Comparison of ENCODE assay signal across 15 cellular contexts in the genomic region with DNA sequence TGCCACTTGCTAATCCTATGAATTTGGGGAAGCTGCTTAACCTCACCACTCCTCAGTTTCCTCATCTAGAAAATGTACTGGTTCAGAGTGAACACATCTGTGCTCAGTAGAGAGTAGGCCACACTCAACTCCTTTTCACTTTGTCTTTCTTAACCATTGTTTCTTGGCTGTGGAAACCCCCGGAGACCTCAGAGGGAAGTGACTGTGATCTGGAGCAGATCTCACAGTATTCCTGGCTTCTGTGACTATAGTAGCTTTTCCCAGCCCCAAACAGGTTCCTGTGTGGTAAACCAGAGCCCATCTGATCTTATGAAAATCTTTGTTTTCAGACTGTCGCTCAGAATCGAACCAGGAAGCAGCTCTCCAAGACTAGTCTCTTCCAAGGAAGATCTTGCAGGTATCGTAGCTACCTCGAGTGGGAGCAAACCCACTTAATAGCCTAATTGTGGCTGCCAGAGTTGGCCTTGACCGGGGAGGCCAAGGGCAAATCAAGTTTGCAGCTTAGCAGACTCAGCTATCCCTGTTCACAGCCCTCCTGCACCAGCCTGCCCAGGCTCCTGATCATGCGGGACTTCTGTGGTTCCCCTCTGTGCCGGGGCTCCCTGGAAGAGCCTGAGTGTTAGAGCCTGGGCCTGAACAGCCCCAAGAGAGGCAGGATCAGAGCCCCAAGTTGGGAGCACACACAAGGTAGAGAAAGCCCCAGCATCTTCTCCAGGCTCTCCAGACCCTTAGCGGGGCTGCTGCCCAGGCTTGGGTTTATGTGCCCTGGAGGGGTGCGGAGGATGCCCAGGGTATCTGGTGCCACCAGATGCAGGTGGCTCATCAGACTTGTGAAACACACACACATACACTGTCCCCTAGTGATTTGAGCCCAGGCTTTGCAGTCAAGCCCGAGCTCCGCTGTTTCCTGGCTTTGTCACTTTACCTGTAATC. TPM values are rescaled to one million over a fixed set of nuclear protein-coding genes. Genes with fewer than 3 reads are reported as not detected.
A peak's percentile ranks its signal among the peaks of the same experiment; 100 is the strongest.
DNase-seq lines count a peak whose midpoint lies in the region; ATAC-seq and TF ChIP-seq lines count a peak whose summit lies in the region.
"Had no signal": no experiment of that assay in that cellular context is flagged by ENCODE, and none has a peak within 500 bp of the region (broad histone marks: within the 10 kb centered on the region; RNA-seq: fewer than 3 reads in every experiment).

No MANE protein-coding gene starts in this region.

- no peaks in the 10 kb centered on the region for H3K79me1 ChIP-seq in trophoblast cell (ENCODE audit: low read length)

- WGBS in ovary, 3 donors, result 76 to 86% (median 82%) methylated on average over 12 of the region's 12 CpGs
- no CpG with 5 or more reads among the region's 12 CpGs for WGBS in trophoblast cell (ENCODE audit: extremely low coverage, insufficient coverage, insufficient read length)

- no peak overlapping the region for H3K4me2 ChIP-seq in trophoblast cell (ENCODE audit: low read length)

- H3K4me1 ChIP-seq in left ventricle myocardium inferior, result peaks cover 28% of the 10 kb centered on the region
- H3K4me1 ChIP-seq in ovary (ENCODE audit: insufficient read depth), result peaks cover 18% of the 10 kb centered on the region
- no peaks in the 10 kb centered on the region for H3K4me1 ChIP-seq in uterus
- peaks cover 2 to 7% of the 10 kb centered on the region in 2 experiments for H3K4me1 ChIP-seq in trophoblast cell (ENCODE audit: control insufficient read depth in 1 of 2, insufficient read depth in 2 of 2, low read length in 2 of 2)
- H3K4me1 ChIP-seq: upper lobe of left lung had no signal

- H4K91ac ChIP-seq in trophoblast cell (ENCODE audit: low read depth, low read length), result no peak overlapping the region

- H3K23ac ChIP-seq in trophoblast cell (ENCODE audit: low read length), result no peak overlapping the region

- no peak overlapping the region for H4K8ac ChIP-seq in trophoblast cell (ENCODE audit: low read depth, low read length)

- H3K18ac ChIP-seq in trophoblast cell (ENCODE audit: low read length), result no peak overlapping the region

- TF ChIP-seq POLR2A in ovary (IDR thresholded peaks at IDR 0.05), result no peak
- TF ChIP-seq POLR2A in uterus (IDR thresholded peaks at IDR 0.05), result no peak

- TF ChIP-seq EP300 in ovary (IDR thresholded peaks at IDR 0.05), result no peak

- no peaks in the 10 kb centered on the region for H3K36me3 ChIP-seq in left ventricle myocardium inferior
- H3K36me3 ChIP-seq in ovary, result no peaks in the 10 kb centered on the region
- H3K36me3 ChIP-seq in uterus, result no peaks in the 10 kb centered on the region
- no peaks in the 10 kb centered on the region for H3K36me3 ChIP-seq in trophoblast cell (ENCODE audit: control insufficient read depth in 1 of 2, insufficient read depth in 2 of 2, low read length in 2 of 2)
- H3K36me3 ChIP-seq: prostate gland, upper lobe of left lung had no signal

- peak overlapping the region; percentile 25 for H3K27ac ChIP-seq in left ventricle myocardium inferior (replicated peaks)
- H3K27ac ChIP-seq in coronary artery, result no peak overlapping the region
- peak overlapping the region in 1 of 2 donors; percentile 49 for H3K27ac ChIP-seq in ovary
- peak overlapping the region; percentile 24 to 31 for H3K27ac ChIP-seq in uterus
- H3K27ac ChIP-seq in trophoblast cell (ENCODE audit: low read depth, low read length), result no peak overlapping the region
- H3K27ac ChIP-seq: prostate gland, upper lobe of left lung had no signal

- H3K27me3 ChIP-seq in left ventricle myocardium inferior (ENCODE audit: low read depth) (no peaks in the 10 kb centered on the region), ovary (no peaks in the 10 kb centered on the region), uterus (no peaks in the 10 kb centered on the region), trophoblast cell (ENCODE audit: insufficient read depth, low read length) (no peaks in the 10 kb centered on the region)
- H3K27me3 ChIP-seq: upper lobe of left lung had no signal

- no peak overlapping the region for H3K9ac ChIP-seq in trophoblast cell (ENCODE audit: low read length)

- H3K79me2 ChIP-seq in trophoblast cell (ENCODE audit: control insufficient read depth, insufficient read depth, low read length, poor library complexity), result no peaks in the 10 kb centered on the region

- no peak for ATAC-seq in Right ventricle myocardium inferior
- ATAC-seq in HG02571 (IDR thresholded peaks at IDR 0.05; ENCODE audit: unreplicated experiment), result no peak
- ATAC-seq: activated naive CD8-positive, alpha-beta T cell treated with anti-CD3 and anti-CD28 coated beads, Interleukin-2, amount 50 U/mL, for 24 hours; CD8-positive, alpha-beta T cell had no signal

- no peak overlapping the region for H2AK5ac ChIP-seq in trophoblast cell (ENCODE audit: low read length)

- H3K14ac ChIP-seq in trophoblast cell (ENCODE audit: low read length), result no peak overlapping the region

- H4K12ac ChIP-seq in trophoblast cell (ENCODE audit: low read depth, low read length), result no peak overlapping the region

- H2BK5ac ChIP-seq in trophoblast cell (ENCODE audit: low read depth, low read length, poor library complexity), result no peak overlapping the region

- H2AFZ ChIP-seq in trophoblast cell (ENCODE audit: insufficient read depth, low read length, poor library complexity), result no peak overlapping the region

- no peaks in the 10 kb centered on the region for H3K9me3 ChIP-seq in left ventricle myocardium inferior (replicated peaks)
- no peaks in the 10 kb centered on the region for H3K9me3 ChIP-seq in ovary
- H3K9me3 ChIP-seq in uterus, result no peaks in the 10 kb centered on the region
- no peaks in the 10 kb centered on the region for H3K9me3 ChIP-seq in trophoblast cell (ENCODE audit: insufficient read depth, low read depth, low read length)
- H3K9me3 ChIP-seq: prostate gland, upper lobe of left lung had no signal

- H3K4ac ChIP-seq in trophoblast cell (ENCODE audit: low read depth, low read length), result no peak overlapping the region

- intact Hi-C loops in left ventricle myocardium inferior (cut with micrococcal nuclease) (no loop called here), Right ventricle myocardium inferior (cut with DNase I) (no loop called here), ovary (cut with DNase I) (loop anchor here in 1 of 4 donors (5.0 kb wide), 1 partner anchor 42 kb away; no protein-coding TSS in a partner anchor), uterus (cut with DNase I; ENCODE audit: low total_unique reads) (no loop called here)

- no peak for TF ChIP-seq CTCF in left ventricle myocardium inferior (IDR thresholded peaks at IDR 0.05; ENCODE audit: borderline replicate concordance)
- no peak for TF ChIP-seq CTCF in coronary artery (IDR thresholded peaks at IDR 0.05)
- no peak for TF ChIP-seq CTCF in ovary (IDR thresholded peaks at IDR 0.05)
- no peak for TF ChIP-seq CTCF in uterus (IDR thresholded peaks at IDR 0.05)

- DNase-seq in left ventricle myocardium inferior, result no peak
- no peak for DNase-seq in Right ventricle myocardium inferior (ENCODE audit: missing footprints)
- DNase-seq in coronary artery (ENCODE audit: low spot score), result peak; percentile 65
- DNase-seq in ovary, result peak in 4 of 5 donors; percentile 13 to 33 (median 15)
- DNase-seq in uterus, result peak in 1 of 2 donors; percentile 9
- no peak for DNase-seq in trophoblast cell
- no peak for DNase-seq in NCI-H446 treated with DMSO at 0.1 percent for 48 hours (lab: John Stamatoyannopoulos, UW)
- DNase-seq: activated CD4-positive, alpha-beta T cell treated with anti-CD3 and anti-CD28 coated beads, Interleukin-2, amount 50 U/mL, for 4 hours; activated naive CD8-positive, alpha-beta T cell treated with anti-CD3 and anti-CD28 coated beads, Interleukin-2, amount 50 U/mL, for 24 hours; DMS53; naive B cell; upper lobe of left lung had no signal

- no peak overlapping the region for H2BK120ac ChIP-seq in trophoblast cell (ENCODE audit: insufficient read depth, low read length, poor library complexity)

- H2BK12ac ChIP-seq in trophoblast cell (ENCODE audit: low read length), result no peak overlapping the region

- H3K4me3 ChIP-seq in left ventricle myocardium inferior (no peak overlapping the region), coronary artery (no peak overlapping the region), ovary (no peak overlapping the region), uterus (no peak overlapping the region), trophoblast cell (ENCODE audit: low read depth, low read length) (no peak overlapping the region)
- H3K4me3 ChIP-seq: prostate gland, upper lobe of left lung had no signal

RNA-seq across cellular contexts. Expression of a gene that starts 52.2 kb away (rescaled TPM):
- 35.7 TPM for total RNA-seq in left ventricle myocardium inferior
- total RNA-seq in Right ventricle myocardium inferior, result 37.1 TPM
- 100 to 1,000 TPM in 1 of 7 donors, 10 to 100 TPM in 5, 1 to 10 TPM in 1; 9.8 to 108 (median 64.1) TPM for total RNA-seq in ovary
- 100 to 1,000 TPM in 1 of 2 donors, 10 to 100 TPM in 1; 27.5 to 114 TPM for polyA plus RNA-seq in ovary
- total RNA-seq in uterus, result 10 to 100 TPM; 10.2 to 65.3 (median 32.0) TPM
- polyA plus RNA-seq in trophoblast cell (2013), result 2.9 and 3.5 TPM in 2 replicates
- total RNA-seq: CD8-positive, alpha-beta T cell had no signal

Comparison
In these comparisons a context has a peak if more than half of its experiments do, and no peak if none do; other contexts are left out.
1. DNase-seq: peak in coronary artery (single experiment) and ovary (4 of 5); none in left ventricle myocardium inferior (single experiment), Right ventricle myocardium inferior (single experiment), trophoblast cell (0 of 2) and NCI-H446 treated with DMSO at 0.1 percent for 48 hours (single experiment).
2. H3K27ac ChIP-seq: peak in left ventricle myocardium inferior (single experiment) and uterus (2 of 2); none in coronary artery (0 of 2) and trophoblast cell (single experiment).